Comparison of ENCODE assay signal across 22 cellular contexts in the genomic region with DNA sequence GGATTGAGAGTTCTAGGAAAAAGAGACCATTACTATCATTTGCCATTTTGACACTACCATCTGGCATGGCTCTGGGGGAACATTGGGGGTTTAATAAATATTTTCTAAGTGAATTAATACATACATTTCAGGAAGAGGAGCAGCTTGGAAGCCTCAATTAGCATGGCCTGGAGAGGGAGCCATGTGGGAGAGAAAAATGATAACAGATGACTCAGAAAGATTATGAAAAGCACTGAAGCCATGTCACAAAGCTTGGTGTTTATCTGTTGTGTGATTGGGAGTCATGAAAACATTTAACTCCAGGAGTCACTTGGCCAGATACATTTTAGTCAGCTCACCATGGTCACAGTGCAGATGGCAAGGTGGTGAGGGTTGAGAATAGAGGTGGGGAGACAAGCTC.
DNase-seq lines count a peak whose midpoint lies in the region; ATAC-seq and TF ChIP-seq lines count a peak whose summit lies in the region.
"Had no signal": no experiment of that assay in that cellular context is flagged by ENCODE, and none has a peak within 500 bp of the region (broad histone marks: within the 10 kb centered on the region; RNA-seq: fewer than 3 reads in every experiment).

No MANE protein-coding gene starts in this region.

- TF ChIP-seq CTCF in fibroblast of pulmonary artery (IDR thresholded peaks at IDR 0.05; ENCODE audit: low read length, missing control alignments) (no peak), GM10266 (IDR thresholded peaks at IDR 0.05; ENCODE audit: control insufficient read depth, insufficient read depth, low read depth, missing control alignments) (no peak)

- no peaks in the 10 kb centered on the region for H3K4me1 Mint-ChIP-seq in activated T-helper 17 cell treated with anti-CD3 and anti-CD28 coated beads, Interleukin-2, amount 50 U/mL, for 72 hours

- peaks cover 5% of the 10 kb centered on the region for H3K27me3 Mint-ChIP-seq in activated T-helper 17 cell treated with anti-CD3 and anti-CD28 coated beads, Interleukin-2, amount 50 U/mL, for 72 hours

- H3K4me3 Mint-ChIP-seq in activated T-helper 17 cell treated with anti-CD3 and anti-CD28 coated beads, Interleukin-2, amount 50 U/mL, for 72 hours = no peak overlapping the region

- no peaks in the 10 kb centered on the region for H3K9me3 Mint-ChIP-seq in activated T-helper 17 cell treated with anti-CD3 and anti-CD28 coated beads, Interleukin-2, amount 50 U/mL, for 72 hours

- H3K4me3 ChIP-seq in fibroblast of pulmonary artery (replicated peaks; ENCODE audit: low read depth, low read length) = no peak overlapping the region
- H3K4me3 ChIP-seq: dorsolateral prefrontal cortex, heart left ventricle, prostate gland, SJCRH30, skin epidermis, transverse colon had no signal

- H3K27ac Mint-ChIP-seq in activated T-helper 17 cell treated with anti-CD3 and anti-CD28 coated beads, Interleukin-2, amount 50 U/mL, for 72 hours = no peak overlapping the region

- no peaks in the 10 kb centered on the region for H3K36me3 Mint-ChIP-seq in activated T-helper 17 cell treated with anti-CD3 and anti-CD28 coated beads, Interleukin-2, amount 50 U/mL, for 72 hours (ENCODE audit: low read depth)

- ATAC-seq in activated T-helper 17 cell treated with anti-CD3 and anti-CD28 coated beads, Interleukin-2, amount 50 U/mL, for 72 hours (replicated peaks) = peak; percentile 31
- no peak for ATAC-seq in HG03439 (IDR thresholded peaks at IDR 0.05; ENCODE audit: unreplicated experiment)
- no peak for ATAC-seq in HG02973 (IDR thresholded peaks at IDR 0.05; ENCODE audit: unreplicated experiment)
- ATAC-seq in GM19463 (IDR thresholded peaks at IDR 0.05; ENCODE audit: unreplicated experiment) = no peak
- ATAC-seq: Panc1 had no signal

- peak; percentile 87 for DNase-seq in HCEC 1CT
- peak; percentile 45 for DNase-seq in fibroblast of pulmonary artery (ENCODE audit: low read depth)
- no peak for DNase-seq in GM10266 (ENCODE audit: extremely low spot score)
- DNase-seq: activated CD8-positive, alpha-beta memory T cell treated with anti-CD3 and anti-CD28 coated beads, Interleukin-2, amount 50 U/mL, for 48 hours; activated effector memory CD4-positive, alpha-beta T cell treated with anti-CD3 and anti-CD28 coated beads, Interleukin-2, amount 50 U/mL, for 16 hours; caudate nucleus; DND-41; dorsolateral prefrontal cortex; erythroblast; heart left ventricle; NCI-H187; NK-92 treated with Interleukin-12 subunit alpha and Interleukin-12 subunit beta, amount 100 ng/mL, for 24 hours; SJCRH30; stimulated activated naive CD4-positive, alpha-beta T cell treated with Interleukin-2 at 50 U/mL for 16 hours; transverse colon had no signal
